19 cellular contexts compared by ENCODE assay signal in the genomic region with DNA sequence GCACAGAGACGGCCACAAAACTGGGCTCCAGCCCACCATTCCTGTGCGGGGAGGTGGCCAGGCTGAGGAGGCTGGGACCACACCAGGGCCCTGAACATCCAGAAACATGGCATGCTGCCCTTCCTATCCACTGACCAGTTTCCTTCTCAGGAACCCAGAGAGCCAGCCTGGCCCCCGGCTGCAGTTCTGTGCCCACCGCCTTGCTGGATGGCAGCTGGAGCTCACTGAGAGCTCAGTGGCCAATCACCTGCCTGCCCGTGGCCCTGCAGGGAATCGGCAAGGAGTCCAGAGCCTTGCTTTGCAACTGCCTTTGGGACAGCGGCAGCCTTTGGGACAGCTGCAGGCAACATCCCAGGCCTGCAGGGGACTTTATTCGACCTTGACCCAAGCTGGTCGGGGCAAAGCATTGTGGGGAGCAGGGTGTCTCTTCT.
"Had no signal": no experiment of that assay in that cellular context is flagged by ENCODE, and none has a peak within 500 bp of the region (broad histone marks: within the 10 kb centered on the region; RNA-seq: fewer than 3 reads in every experiment).

No MANE protein-coding gene starts in this region.

- FAIRE-seq: pancreas, urothelium cell line had no signal

- H3K36me3 ChIP-seq: colonic mucosa, pancreas, spleen had no signal

- H3K9me3 ChIP-seq: colonic mucosa, mucosa of descending colon, pancreas, spleen had no signal

- H3K27ac ChIP-seq: colonic mucosa, pancreas, spleen had no signal

- DNase-seq: cerebellar nuclear complex; colonic mucosa; effector CD4-positive, alpha-beta T cell; foreskin melanocyte; head of caudate nucleus; hippocampal formation; kidney glomerular epithelial cell; nucleus accumbens; stimulated activated CD4-positive, alpha-beta T cell treated with anti-CD3 and anti-CD28 coated beads, Interleukin-15, amount 100 ng/mL, for 24 hours; stimulated activated CD4-positive, alpha-beta T cell treated with anti-CD3 and anti-CD28 coated beads, Interleukin-1b, Interleukin-23, amount 100 ng/mL, for 48 hours; stimulated activated CD4-positive, alpha-beta T cell treated with anti-CD3 and anti-CD28 coated beads, Interleukin-4, amount 100 ng/mL, for 4 hours; stimulated activated naive B cell treated with anti-CD40 and anti-IgM and Interleukin-4, amounts not matched to agents 10 μg/mL and 1 μg/mL and 100 μg/mL, for 72 hours; stimulated activated naive CD8-positive, alpha-beta T cell treated with anti-CD3 and anti-CD28 coated beads, Interleukin-15, amount 100 ng/mL, for 72 hours had no signal

- H3K4me3 ChIP-seq: colonic mucosa, mucosa of descending colon, pancreas, spleen had no signal

- ATAC-seq: mucosa of descending colon; naive thymus-derived CD8-positive, alpha-beta T cell; pancreas; sciatic nerve; stimulated activated naive B cell treated with anti-CD40 and anti-IgM and Interleukin-4, amounts not matched to agents 10 μg/mL and 1 μg/mL and 100 μg/mL, for 72 hours; stimulated activated naive CD8-positive, alpha-beta T cell treated with anti-CD3 and anti-CD28 coated beads, Interleukin-15, amount 100 ng/mL, for 72 hours had no signal

- H3K4me1 ChIP-seq: colonic mucosa, pancreas, spleen had no signal

- H3K27me3 ChIP-seq: colonic mucosa, pancreas, spleen had no signal
